Comparison of ENCODE assay signal across 20 cellular contexts in the genomic region with DNA sequence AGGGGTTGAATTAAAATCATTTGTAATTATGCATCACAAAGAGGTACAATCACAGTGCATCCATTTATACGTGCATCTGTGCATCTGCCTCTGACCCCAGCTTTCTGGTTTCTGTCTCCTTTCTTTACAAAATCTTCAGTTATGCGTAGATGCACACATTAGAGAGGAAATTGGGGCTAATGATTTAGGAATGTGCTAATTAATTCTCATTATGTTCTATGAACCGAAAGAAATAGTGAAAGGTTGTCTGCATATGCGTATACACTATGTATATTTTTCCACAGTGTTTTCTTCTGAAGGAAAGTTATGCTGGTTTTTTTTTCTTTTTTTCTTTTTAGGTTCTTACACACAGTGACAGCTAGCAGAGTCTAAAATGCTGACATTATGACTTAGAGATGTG.
A peak's percentile ranks its signal among the peaks of the same experiment; 100 is the strongest.
DNase-seq lines count a peak whose midpoint lies in the region; ATAC-seq, FAIRE-seq and TF ChIP-seq lines count a peak whose summit lies in the region.
"Had no signal": no experiment of that assay in that cellular context is flagged by ENCODE, and none has a peak within 500 bp of the region (broad histone marks: within the 10 kb centered on the region; RNA-seq: fewer than 3 reads in every experiment).

No MANE protein-coding gene starts in this region.

- no peak for FAIRE-seq in astrocyte (lab: Jason Lieb, UNC)
- FAIRE-seq: HTR-8/SVneo, K562 had no signal

- H3K9me3 Mint-ChIP-seq in astrocyte (ENCODE audit: unreplicated experiment), result no peaks in the 10 kb centered on the region
- no peaks in the 10 kb centered on the region for H3K9me3 Mint-ChIP-seq in progenitor cell of endocrine pancreas (ENCODE audit: low read depth)

- ATAC-seq in GM18505 (IDR thresholded peaks at IDR 0.05; ENCODE audit: unreplicated experiment), result no peak
- ATAC-seq in HG02852 (IDR thresholded peaks at IDR 0.05; ENCODE audit: unreplicated experiment), result no peak
- ATAC-seq: K562 had no signal

- H3K36me3 Mint-ChIP-seq in astrocyte (ENCODE audit: low read depth, unreplicated experiment) (no peaks in the 10 kb centered on the region), progenitor cell of endocrine pancreas (ENCODE audit: insufficient read depth) (no peaks in the 10 kb centered on the region)
- H3K36me3 Mint-ChIP-seq: CD4-positive, alpha-beta memory T cell had no signal

- no peaks in the 10 kb centered on the region for H3K79me2 ChIP-seq in astrocyte (ENCODE audit: insufficient read depth, low read length)
- H3K79me2 ChIP-seq in hepatocyte, result no peaks in the 10 kb centered on the region

- H3K4me3 ChIP-seq in astrocyte (ENCODE audit: insufficient read depth, low read depth, low read length) (no peak overlapping the region), hepatocyte (no peak overlapping the region)
- H3K4me3 ChIP-seq: K562 had no signal

- H4K20me1 ChIP-seq in astrocyte (ENCODE audit: insufficient read depth, low read length) (no peaks in the 10 kb centered on the region), hepatocyte (ENCODE audit: insufficient read depth, poor library complexity, severe bottlenecking) (no peaks in the 10 kb centered on the region)

- H3K27me3 Mint-ChIP-seq in astrocyte (ENCODE audit: low read depth, unreplicated experiment) (no peaks in the 10 kb centered on the region), progenitor cell of endocrine pancreas (peaks cover 82% of the 10 kb centered on the region)

- peak overlapping the region; percentile 81 for H3K4me3 Mint-ChIP-seq in astrocyte (ENCODE audit: unreplicated experiment)
- peak overlapping the region; percentile 53 for H3K4me3 Mint-ChIP-seq in progenitor cell of endocrine pancreas (ENCODE audit: low read depth)
- H3K4me3 Mint-ChIP-seq: CD4-positive, alpha-beta memory T cell had no signal

- no peak overlapping the region for H3K27ac Mint-ChIP-seq in astrocyte (ENCODE audit: unreplicated experiment)
- no peak overlapping the region for H3K27ac Mint-ChIP-seq in progenitor cell of endocrine pancreas
- H3K27ac Mint-ChIP-seq: CD4-positive, alpha-beta memory T cell had no signal

- H3K4me1 Mint-ChIP-seq in astrocyte (ENCODE audit: low read depth, unreplicated experiment) (peaks cover 27% of the 10 kb centered on the region), progenitor cell of endocrine pancreas (ENCODE audit: low read depth) (peaks cover 17% of the 10 kb centered on the region)
- H3K4me1 Mint-ChIP-seq: CD4-positive, alpha-beta memory T cell had no signal

- DNase-seq in astrocyte (ENCODE audit: low read depth), result no peak
- no peak for DNase-seq in hepatocyte (ENCODE audit: low spot score)
- DNase-seq in progenitor cell of endocrine pancreas (ENCODE audit: low spot score, unreplicated experiment), result no peak
- no peak for DNase-seq in activated effector memory CD4-positive, alpha-beta T cell treated with anti-CD3 and anti-CD28 coated beads, Interleukin-2, amount 50 U/mL, for 16 hours
- no peak for DNase-seq in NCI-H1105 treated with DMSO at 0.1 percent for 48 hours (lab: John Stamatoyannopoulos, UW)
- DNase-seq: Calu3; CD4-positive, alpha-beta memory T cell; DMS53; MV-4-11; NCI-H2081 treated with DMSO at 0.1 percent for 48 hours; NCI-H510A treated with DMSO at 0.1 percent for 48 hours; SHP77 had no signal

- no peaks in the 10 kb centered on the region for H3K9me3 ChIP-seq in ES-I3 (ENCODE audit: control insufficient read depth, insufficient read depth, low read length)
- no peaks in the 10 kb centered on the region for H3K9me3 ChIP-seq in astrocyte (ENCODE audit: insufficient read depth, low read depth, low read length)
- H3K9me3 ChIP-seq in hepatocyte (ENCODE audit: low read depth), result no peaks in the 10 kb centered on the region
- H3K9me3 ChIP-seq: HAP-1 had no signal

- no peak for TF ChIP-seq CTCF in astrocyte (IDR thresholded peaks at IDR 0.05; ENCODE audit: insufficient read depth, low read depth, low read length)
- no peak for TF ChIP-seq CTCF in hepatocyte (IDR thresholded peaks at IDR 0.05; ENCODE audit: poor library complexity)
- no peak for TF ChIP-seq CTCF in progenitor cell of endocrine pancreas (IDR thresholded peaks at IDR 0.05; ENCODE audit: unreplicated experiment)

- H2AFZ ChIP-seq in astrocyte (ENCODE audit: low read depth, low read length), result no peak overlapping the region
- peak overlapping the region; percentile 81 for H2AFZ ChIP-seq in hepatocyte

- peak overlapping the region; percentile 66 for H3K4me2 ChIP-seq in astrocyte (ENCODE audit: low read length)
- peak overlapping the region; percentile 78 for H3K4me2 ChIP-seq in hepatocyte

- H3K27ac ChIP-seq in astrocyte (ENCODE audit: low read depth, low read length), result no peak overlapping the region
- H3K27ac ChIP-seq in hepatocyte, result no peak overlapping the region
- H3K27ac ChIP-seq: 22Rv1, HL-60 had no signal

- H3K36me3 ChIP-seq in ES-I3 (ENCODE audit: insufficient read depth, low read length) (no peaks in the 10 kb centered on the region), astrocyte (ENCODE audit: insufficient read depth, low read length) (no peaks in the 10 kb centered on the region), hepatocyte (replicated peaks; ENCODE audit: insufficient read depth, low read depth) (no peaks in the 10 kb centered on the region)
- H3K36me3 ChIP-seq: HAP-1 had no signal

- WGBS in hepatocyte (ENCODE audit: low lambda C conversion rate, missing lambda C conversion rate), result 61% methylated on average over 4 of the region's 4 CpGs

- H3K9me2 ChIP-seq in hepatocyte (replicated peaks; ENCODE audit: insufficient read depth), result no peaks in the 10 kb centered on the region

- TF ChIP-seq POLR2A in GM18505 (IDR thresholded peaks at IDR 0.05; ENCODE audit: borderline replicate concordance, extremely low read depth, insufficient read depth, insufficient read length), result no peak

- H3K27me3 ChIP-seq in astrocyte (ENCODE audit: insufficient read depth, low read length), result peaks cover 19% of the 10 kb centered on the region
- H3K27me3 ChIP-seq in hepatocyte, result no peaks in the 10 kb centered on the region

- H3K4me1 ChIP-seq in ES-I3 (ENCODE audit: insufficient read depth, low read length) (peaks cover 19% of the 10 kb centered on the region), astrocyte (ENCODE audit: insufficient read depth, low read length) (peaks cover 7% of the 10 kb centered on the region), hepatocyte (ENCODE audit: insufficient read depth) (peaks cover 8% of the 10 kb centered on the region)

- H3K9ac ChIP-seq in ES-I3 (ENCODE audit: low read depth, low read length), result peak overlapping the region; percentile 51; the same call in 1 of the 2 replicates
- no peak overlapping the region for H3K9ac ChIP-seq in astrocyte (ENCODE audit: low read length)
